10 cellular contexts compared by ENCODE assay signal in genomic region chr11:96061730-96062524, GRCh38.
DNase-seq lines count a peak whose midpoint lies in the region; ATAC-seq and TF ChIP-seq lines count a peak whose summit lies in the region.
"Had no signal": no experiment of that assay in that cellular context is flagged by ENCODE, and none has a peak within 500 bp of the region (broad histone marks: within the 10 kb centered on the region; RNA-seq: fewer than 3 reads in every experiment).

No MANE protein-coding gene starts in this region.

- H3K27ac Mint-ChIP-seq in CD4-positive, CD25-positive, alpha-beta regulatory T cell = peak overlapping the region in 2 of 3 donors; percentile 42 to 45
- H3K27ac Mint-ChIP-seq in glutamatergic neuron (ENCODE audit: unreplicated experiment) = no peak overlapping the region

- no peaks in the 10 kb centered on the region for H3K27me3 ChIP-seq in CD4-positive, CD25-positive, alpha-beta regulatory T cell (ENCODE audit: control insufficient read depth, insufficient read depth, low read length)

- H3K4me2 ChIP-seq in OCI-LY7 (ENCODE audit: low read length) = no peak overlapping the region

- H3K4me1 ChIP-seq in CD4-positive, CD25-positive, alpha-beta regulatory T cell (ENCODE audit: control insufficient read depth, insufficient read depth, low read length, poor library complexity, severe bottlenecking) = peaks cover 9% of the 10 kb centered on the region
- H3K4me1 ChIP-seq in OCI-LY7 (ENCODE audit: insufficient read depth, low read length, poor library complexity, severe bottlenecking) = no peaks in the 10 kb centered on the region
- H3K4me1 ChIP-seq: lower lobe of right lung had no signal

- no peak overlapping the region for H3K4me3 Mint-ChIP-seq in CD4-positive, CD25-positive, alpha-beta regulatory T cell
- no peak overlapping the region for H3K4me3 Mint-ChIP-seq in glutamatergic neuron (ENCODE audit: unreplicated experiment)

- peaks cover 18 to 57% (median 37%) of the 10 kb centered on the region in 4 donors for H3K4me1 Mint-ChIP-seq in CD4-positive, CD25-positive, alpha-beta regulatory T cell
- H3K4me1 Mint-ChIP-seq in glutamatergic neuron (ENCODE audit: low read depth, unreplicated experiment) = peaks cover 4% of the 10 kb centered on the region

- no peaks in the 10 kb centered on the region for H3K9me3 Mint-ChIP-seq in CD4-positive, CD25-positive, alpha-beta regulatory T cell
- H3K9me3 Mint-ChIP-seq in glutamatergic neuron (ENCODE audit: unreplicated experiment) = peaks cover 2% of the 10 kb centered on the region

- peaks cover 22% of the 10 kb centered on the region for H3K36me3 Mint-ChIP-seq in CD4-positive, CD25-positive, alpha-beta regulatory T cell
- H3K36me3 Mint-ChIP-seq in glutamatergic neuron (ENCODE audit: unreplicated experiment) = no peaks in the 10 kb centered on the region

- H3K9me2 ChIP-seq in OCI-LY7 (ENCODE audit: insufficient read depth, low read length) = no peaks in the 10 kb centered on the region

- H3K27ac ChIP-seq in CD4-positive, CD25-positive, alpha-beta regulatory T cell (ENCODE audit: insufficient read depth, low read length, poor library complexity, severe bottlenecking) = no peak overlapping the region
- peak overlapping the region; percentile 1 for H3K27ac ChIP-seq in epithelial cell of prostate
- no peak overlapping the region for H3K27ac ChIP-seq in OCI-LY7 (ENCODE audit: low read depth, low read length, poor library complexity, severe bottlenecking)
- H3K27ac ChIP-seq: lower lobe of right lung had no signal

- TF ChIP-seq CTCF in OCI-LY7 (conservative IDR thresholded peaks at IDR 0.05; ENCODE audit: low read length) (no peak), glutamatergic neuron (IDR thresholded peaks at IDR 0.05; ENCODE audit: partially characterized antibody, unreplicated experiment) (no peak)

- H3K4me3 ChIP-seq in CD4-positive, CD25-positive, alpha-beta regulatory T cell (ENCODE audit: low read depth, low read length) = no peak overlapping the region
- H3K4me3 ChIP-seq in OCI-LY7 (ENCODE audit: low read depth, low read length, poor library complexity, severe bottlenecking) = no peak overlapping the region
- H3K4me3 ChIP-seq: lower lobe of right lung had no signal

- no peaks in the 10 kb centered on the region for H3K9me3 ChIP-seq in CD4-positive, CD25-positive, alpha-beta regulatory T cell (ENCODE audit: control insufficient read depth in 2 of 2, low read length in 2 of 2)
- H3K9me3 ChIP-seq in OCI-LY7 (ENCODE audit: low read length) = no peaks in the 10 kb centered on the region
- H3K9me3 ChIP-seq: lower lobe of right lung had no signal

- intact Hi-C loops in OCI-LY7 (cut with micrococcal nuclease; ENCODE audit: unreplicated experiment) = no loop called here

- peak; percentile 94 to 98 for ATAC-seq in CD4-positive, CD25-positive, alpha-beta regulatory T cell (ENCODE audit: low read depth in 2 of 2)
- peak; percentile 79 for ATAC-seq in GM19467 (IDR thresholded peaks at IDR 0.05; ENCODE audit: unreplicated experiment)

- H2AFZ ChIP-seq in OCI-LY7 (ENCODE audit: low read length) = no peak overlapping the region

- DNase-seq in CD4-positive, CD25-positive, alpha-beta regulatory T cell = peak in 2 of 3 donors; percentile 13 to 63
- DNase-seq in M059J (ENCODE audit: low read depth) (peak; percentile 70), epithelial cell of prostate (ENCODE audit: low read depth, low spot score) (no peak), OCI-LY7 (ENCODE audit: low spot score) (no peak), glutamatergic neuron (no peak), DMS 273 (lab: John Stamatoyannopoulos, UW; ENCODE audit: unreplicated experiment) (no peak), hippocampal formation (lab: John Stamatoyannopoulos, UW) (no peak)
- DNase-seq: KG1, lower lobe of right lung had no signal

- POLR2A ChIA-PET in OCI-LY7 (lab: Charles Lee) = interaction anchor here (0.7 kb wide), 1 partner anchor 170 kb away, joined by 4 read pairs; no protein-coding TSS in a partner anchor

- no peaks in the 10 kb centered on the region for H3K79me2 ChIP-seq in OCI-LY7 (ENCODE audit: insufficient read depth, low read depth, low read length)

- no TSS peak for BruUV-seq in OCI-LY7 (replicated peaks; lab: Mats Ljungman, UMichigan)

- H3K27me3 Mint-ChIP-seq in CD4-positive, CD25-positive, alpha-beta regulatory T cell = no peaks in the 10 kb centered on the region
- no peaks in the 10 kb centered on the region for H3K27me3 Mint-ChIP-seq in glutamatergic neuron (ENCODE audit: unreplicated experiment)

- CTCF ChIA-PET in OCI-LY7 (lab: Charles Lee; ENCODE audit: unreplicated experiment) = no interaction called here

- peaks cover 3% of the 10 kb centered on the region for H3K36me3 ChIP-seq in CD4-positive, CD25-positive, alpha-beta regulatory T cell (ENCODE audit: control insufficient read depth, insufficient read depth, low read length)
- H3K36me3 ChIP-seq in OCI-LY7 (ENCODE audit: insufficient read depth, low read length) = no peaks in the 10 kb centered on the region
- H3K36me3 ChIP-seq: lower lobe of right lung had no signal

- H4K20me1 ChIP-seq in OCI-LY7 (ENCODE audit: insufficient read depth, low read length) = no peaks in the 10 kb centered on the region

Comparison
In these comparisons a context has a peak if more than half of its experiments do, and no peak if none do; other contexts are left out.
1. DNase-seq: peak in CD4-positive, CD25-positive, alpha-beta regulatory T cell (2 of 3) and M059J (single experiment); none in epithelial cell of prostate (single experiment), OCI-LY7 (single experiment), glutamatergic neuron (single experiment), DMS 273 (single experiment) and hippocampal formation (0 of 2).